22 cellular contexts compared by ENCODE assay signal in the genomic region with DNA sequence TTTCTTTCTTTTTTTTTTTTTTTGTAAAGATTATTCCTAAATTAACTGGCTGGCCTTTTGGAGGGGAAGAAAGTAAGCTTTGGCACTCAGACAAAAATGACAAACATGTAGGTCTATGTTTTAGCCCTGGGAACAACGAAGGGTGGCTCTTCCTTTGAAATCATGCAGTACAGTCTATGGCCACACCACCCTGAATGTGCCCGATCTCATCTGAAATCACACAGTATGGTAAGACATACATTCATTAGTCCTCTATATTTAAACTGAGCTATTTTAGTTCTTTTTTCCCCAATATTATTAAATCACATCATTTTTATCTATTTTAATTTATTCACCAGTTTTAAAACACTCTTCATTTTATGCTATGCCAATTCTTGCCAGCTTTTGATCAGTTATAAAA. TPM values are rescaled to one million over a fixed set of nuclear protein-coding genes. Genes with fewer than 3 reads are reported as not detected.
"Had no signal": no experiment of that assay in that cellular context is flagged by ENCODE, and none has a peak within 500 bp of the region (broad histone marks: within the 10 kb centered on the region; RNA-seq: fewer than 3 reads in every experiment).

No MANE protein-coding gene starts in this region.

- H3K4me3 ChIP-seq: ascending aorta, breast epithelium, lung, testis had no signal

- H3K4me3 Mint-ChIP-seq: activated naive CD4-positive, alpha-beta T cell treated with anti-CD3 and anti-CD28 coated beads, Interleukin-2, amount 10 ng/mL, durations not matched to agents 7 days and 5 days; dendritic cell treated with granulocyte-macrophage colony-stimulating factor and Interleukin-4, amounts not matched to agents 40 ng/mL and 50 ng/mL, for 4 days; natural killer cell; stimulated activated memory B cell treated with anti-CD40 and anti-IgM and Interleukin-4, amounts not matched to agents 10 μg/mL and 1 μg/mL and 100 μg/mL, for 72 hours had no signal

- H3K27me3 ChIP-seq: ascending aorta, breast epithelium, testis had no signal

- DNase-seq: activated CD4-positive, alpha-beta T cell treated with anti-CD3 and anti-CD28 coated beads for 1 hour; activated CD8-positive, alpha-beta memory T cell treated with anti-CD3 and anti-CD28 coated beads for 24 hours; activated CD8-positive, alpha-beta memory T cell treated with anti-CD3 and anti-CD28 coated beads, Interleukin-2, amount 50 U/mL, for 48 hours; activated effector memory CD4-positive, alpha-beta T cell treated with Interleukin-2 at 50 U/mL for 16 hours; activated naive CD4-positive, alpha-beta T cell treated with anti-CD3 and anti-CD28 coated beads, Interleukin-2, amount 10 ng/mL, durations not matched to agents 7 days and 5 days; activated T-cell treated with anti-CD3 and anti-CD28 coated beads, Interleukin-2, amount 50 U/mL, for 48 hours; cerebellar nuclear complex; effector memory CD4-positive, alpha-beta T cell; kidney; natural killer cell; stimulated activated CD4-positive, alpha-beta T cell treated with anti-CD3 and anti-CD28 coated beads, Interleukin-4, amount 100 ng/mL, for 4 hours; T-helper 2 cell; testis had no signal

- H3K79me2 ChIP-seq: parathyroid adenoma had no signal

- H3K27ac Mint-ChIP-seq: activated naive CD4-positive, alpha-beta T cell treated with anti-CD3 and anti-CD28 coated beads, Interleukin-2, amount 10 ng/mL, durations not matched to agents 7 days and 5 days; dendritic cell treated with granulocyte-macrophage colony-stimulating factor and Interleukin-4, amounts not matched to agents 40 ng/mL and 50 ng/mL, for 4 days; natural killer cell; stimulated activated memory B cell treated with anti-CD40 and anti-IgM and Interleukin-4, amounts not matched to agents 10 μg/mL and 1 μg/mL and 100 μg/mL, for 72 hours had no signal

- H3K9me3 Mint-ChIP-seq: activated naive CD4-positive, alpha-beta T cell treated with anti-CD3 and anti-CD28 coated beads, Interleukin-2, amount 10 ng/mL, durations not matched to agents 7 days and 5 days; dendritic cell treated with granulocyte-macrophage colony-stimulating factor and Interleukin-4, amounts not matched to agents 40 ng/mL and 50 ng/mL, for 4 days; natural killer cell; stimulated activated memory B cell treated with anti-CD40 and anti-IgM and Interleukin-4, amounts not matched to agents 10 μg/mL and 1 μg/mL and 100 μg/mL, for 72 hours had no signal

- H3K27ac ChIP-seq: ascending aorta, breast epithelium, parathyroid adenoma, testis, VCaP had no signal

- H3K4me1 Mint-ChIP-seq: activated naive CD4-positive, alpha-beta T cell treated with anti-CD3 and anti-CD28 coated beads, Interleukin-2, amount 10 ng/mL, durations not matched to agents 7 days and 5 days; natural killer cell; stimulated activated memory B cell treated with anti-CD40 and anti-IgM and Interleukin-4, amounts not matched to agents 10 μg/mL and 1 μg/mL and 100 μg/mL, for 72 hours had no signal

- ATAC-seq: left lobe of liver; natural killer cell; sciatic nerve; stimulated activated memory B cell treated with anti-CD40 and anti-IgM and Interleukin-4, amounts not matched to agents 10 μg/mL and 1 μg/mL and 100 μg/mL, for 72 hours had no signal

- H2AFZ ChIP-seq: parathyroid adenoma had no signal

- H3K9me3 ChIP-seq: ascending aorta, breast epithelium, testis had no signal

- H3K27me3 Mint-ChIP-seq: dendritic cell treated with granulocyte-macrophage colony-stimulating factor and Interleukin-4, amounts not matched to agents 40 ng/mL and 50 ng/mL, for 4 days; stimulated activated memory B cell treated with anti-CD40 and anti-IgM and Interleukin-4, amounts not matched to agents 10 μg/mL and 1 μg/mL and 100 μg/mL, for 72 hours had no signal

- H3K36me3 ChIP-seq: breast epithelium had no signal

- H3K36me3 Mint-ChIP-seq: activated naive CD4-positive, alpha-beta T cell treated with anti-CD3 and anti-CD28 coated beads, Interleukin-2, amount 10 ng/mL, durations not matched to agents 7 days and 5 days; natural killer cell; stimulated activated memory B cell treated with anti-CD40 and anti-IgM and Interleukin-4, amounts not matched to agents 10 μg/mL and 1 μg/mL and 100 μg/mL, for 72 hours had no signal

- H3K9ac ChIP-seq: parathyroid adenoma had no signal

- H3K4me1 ChIP-seq: ascending aorta, breast epithelium, parathyroid adenoma, testis had no signal

RNA-seq across cellular contexts. Expression of a gene that starts 48.2 kb away (rescaled TPM):
- total RNA-seq: natural killer cell had no signal
